ENCODE assay signal across 8 cellular contexts in the genomic region with DNA sequence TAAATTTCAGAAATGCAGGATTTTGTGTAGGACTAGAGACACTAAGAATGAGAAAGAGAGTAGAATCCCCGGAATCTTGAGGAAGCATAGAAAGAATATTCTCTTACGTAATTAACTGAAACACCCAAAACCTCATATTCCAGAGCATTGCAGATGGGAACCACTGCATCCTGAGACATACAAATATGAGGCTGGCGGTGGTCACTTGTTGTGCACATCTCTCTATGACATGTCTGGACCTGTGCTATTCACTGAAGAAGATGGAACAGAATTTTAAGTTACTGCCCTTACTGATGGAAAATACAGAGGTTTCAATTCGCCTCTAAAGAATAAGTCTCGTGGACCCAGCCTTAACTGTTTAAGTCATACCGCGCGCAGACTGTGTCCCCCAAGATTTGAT. TPM values are rescaled to one million over a fixed set of nuclear protein-coding genes. Genes with fewer than 3 reads are reported as not detected.
A peak's percentile ranks its signal among the peaks of the same experiment; 100 is the strongest.
DNase-seq lines count a peak whose midpoint lies in the region; ATAC-seq and TF ChIP-seq lines count a peak whose summit lies in the region.

No MANE protein-coding gene starts in this region.

- peaks cover 16% of the 10 kb centered on the region for H3K4me1 ChIP-seq in ACC112 (ENCODE audit: control insufficient read depth, insufficient read depth, low read length, unreplicated experiment)

- peaks cover 26% of the 10 kb centered on the region for H3K79me2 ChIP-seq in ACC112 (ENCODE audit: control insufficient read depth, insufficient read depth, low read length, unreplicated experiment)

- ATAC-seq in GM18868 (IDR thresholded peaks at IDR 0.05; ENCODE audit: unreplicated experiment) (no peak), HG03520 (IDR thresholded peaks at IDR 0.05; ENCODE audit: unreplicated experiment) (no peak), HG02678 (IDR thresholded peaks at IDR 0.05; ENCODE audit: unreplicated experiment) (no peak)

- H3K27me3 ChIP-seq in ACC112 (ENCODE audit: insufficient read depth, low read length) = no peaks in the 10 kb centered on the region

- H3K27ac Mint-ChIP-seq in mesothelial cell of epicardium = peak overlapping the region; percentile 95

- H3K27me3 Mint-ChIP-seq in mesothelial cell of epicardium (ENCODE audit: low read depth) = no peaks in the 10 kb centered on the region

- peak overlapping the region; percentile 62 for H3K27ac ChIP-seq in ACC112 (ENCODE audit: low read depth, low read length)

- DNase-seq in HFF-Myc (ENCODE audit: extremely low read depth, low read depth) (no peak), astrocyte of the cerebellum (ENCODE audit: low read depth) (no peak), mesothelial cell of epicardium (ENCODE audit: low spot score in 2 of 2, unreplicated experiment in 2 of 2) (no peak), RPMI8226 (no peak)

- H3K4me3 Mint-ChIP-seq in mesothelial cell of epicardium = peak overlapping the region; percentile 79

- peaks cover 7% of the 10 kb centered on the region for H3K36me3 Mint-ChIP-seq in mesothelial cell of epicardium

- in situ Hi-C loops in astrocyte of the cerebellum (cut with HindIII; ENCODE audit: low sequenced_read_pairs) = no loop called here

- peak overlapping the region; percentile 100 for H2AFZ ChIP-seq in ACC112 (ENCODE audit: low read length, unreplicated experiment)

- H3K4me3 ChIP-seq in ACC112 (ENCODE audit: low read depth, low read length) (peak overlapping the region; percentile 96), HFF-Myc (replicated peaks; ENCODE audit: low read depth, low read length) (peak overlapping the region; percentile 79), astrocyte of the cerebellum (ENCODE audit: low read depth, low read length) (peak overlapping the region; percentile 61)

- no peaks in the 10 kb centered on the region for H3K9me3 Mint-ChIP-seq in mesothelial cell of epicardium

- H3K36me3 ChIP-seq in ACC112 (ENCODE audit: insufficient read depth, low read length) = no peaks in the 10 kb centered on the region

- peaks cover 24% of the 10 kb centered on the region for H3K4me1 Mint-ChIP-seq in mesothelial cell of epicardium

- TF ChIP-seq CTCF in HFF-Myc (IDR thresholded peaks at IDR 0.05; ENCODE audit: low read depth, low read length, missing control alignments) (no peak), astrocyte of the cerebellum (IDR thresholded peaks at IDR 0.05; ENCODE audit: low read depth, low read length, missing control alignments) (no peak), mesothelial cell of epicardium (IDR thresholded peaks at IDR 0.05; ENCODE audit: unreplicated experiment) (no peak)

RNA-seq across cellular contexts. Expression of a gene that starts 0.8 kb away (rescaled TPM):
- total RNA-seq in mesothelial cell of epicardium = 28.8 to 31.7 TPM (median 30.3 TPM) in 3 replicates

RNA-seq across cellular contexts. Expression of a gene that starts 1.4 kb away (rescaled TPM):
- total RNA-seq in mesothelial cell of epicardium = 0.20 to 0.43 TPM (median 0.34 TPM) in 3 replicates
